ENCODE assay signal across 23 cellular contexts in the genomic region with DNA sequence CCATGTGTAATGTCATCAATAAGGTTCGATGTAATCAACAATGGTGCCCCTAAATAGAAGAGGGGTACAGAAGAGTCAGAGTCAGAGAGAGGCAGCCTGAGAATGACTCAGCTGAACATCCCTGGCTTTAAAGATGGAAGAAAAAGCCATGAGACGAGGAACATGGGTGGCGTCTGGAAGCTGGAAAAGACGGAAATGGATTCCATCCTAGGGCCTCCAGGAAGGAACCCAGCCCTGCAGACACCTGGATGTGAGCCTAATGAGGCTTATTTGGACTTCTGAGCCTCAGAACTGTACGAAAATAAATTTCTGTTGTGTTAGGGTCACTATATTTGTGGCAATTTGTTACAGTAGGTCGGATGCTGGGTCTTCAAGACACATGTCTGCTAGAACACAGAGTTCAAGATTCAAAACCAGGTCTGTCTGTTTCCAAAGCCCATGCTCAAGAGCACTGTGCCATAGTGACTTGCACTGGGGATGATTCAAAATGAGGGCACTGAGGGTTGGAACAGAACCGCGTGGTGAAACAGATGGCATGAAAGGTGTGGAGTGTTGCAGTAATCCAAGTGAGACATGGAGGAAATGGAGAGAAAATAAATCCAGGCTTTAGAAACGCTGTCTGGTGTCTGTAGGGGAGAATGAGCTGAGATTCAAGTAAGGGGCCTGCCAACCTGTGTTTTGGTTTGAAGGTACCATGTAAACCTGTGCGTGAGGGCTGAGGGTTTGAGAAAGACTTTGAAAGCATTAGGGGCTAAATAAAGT.
"Had no signal": no experiment of that assay in that cellular context is flagged by ENCODE, and none has a peak within 500 bp of the region (broad histone marks: within the 10 kb centered on the region; RNA-seq: fewer than 3 reads in every experiment).

No MANE protein-coding gene starts in this region.

- H3K27ac Mint-ChIP-seq: activated CD4-positive, alpha-beta memory T cell treated with anti-CD3 and anti-CD28 coated beads, Interleukin-2, amount 10 ng/mL, durations not matched to agents 7 days and 5 days; activated CD4-positive, alpha-beta T cell treated with anti-CD3 and anti-CD28 coated beads, Interleukin-2, amount 10 ng/mL, durations not matched to agents 7 days and 5 days; activated naive CD4-positive, alpha-beta T cell treated with anti-CD3 and anti-CD28 coated beads, Interleukin-2, amount 10 ng/mL, durations not matched to agents 7 days and 5 days; activated naive CD8-positive, alpha-beta T cell treated with anti-CD3 and anti-CD28 coated beads, Interleukin-2, amount 10 ng/mL, durations not matched to agents 7 days and 5 days; activated T-cell treated with anti-CD3 and anti-CD28 coated beads, Interleukin-2, amount 50 U/mL, for 24 hours; brain; mesothelial cell of epicardium; nephron progenitor cell; stimulated activated naive CD8-positive, alpha-beta T cell treated with anti-CD3 and anti-CD28 coated beads, Interleukin-15, Interleukin-2, amounts not matched to agents 100 ng/mL and 50 ng/mL, for 24 hours; type B pancreatic cell had no signal

- H3K27me3 Mint-ChIP-seq: activated CD4-positive, alpha-beta memory T cell treated with anti-CD3 and anti-CD28 coated beads, Interleukin-2, amount 10 ng/mL, durations not matched to agents 7 days and 5 days; activated CD4-positive, alpha-beta T cell treated with anti-CD3 and anti-CD28 coated beads, Interleukin-2, amount 10 ng/mL, durations not matched to agents 7 days and 5 days; activated naive CD4-positive, alpha-beta T cell treated with anti-CD3 and anti-CD28 coated beads, Interleukin-2, amount 10 ng/mL, durations not matched to agents 7 days and 5 days; activated naive CD8-positive, alpha-beta T cell treated with anti-CD3 and anti-CD28 coated beads, Interleukin-2, amount 10 ng/mL, durations not matched to agents 7 days and 5 days; activated T-cell treated with anti-CD3 and anti-CD28 coated beads, Interleukin-2, amount 50 U/mL, for 24 hours; stimulated activated naive CD8-positive, alpha-beta T cell treated with anti-CD3 and anti-CD28 coated beads, Interleukin-15, Interleukin-2, amounts not matched to agents 100 ng/mL and 50 ng/mL, for 24 hours; type B pancreatic cell had no signal

- H3K9me3 Mint-ChIP-seq: mesothelial cell of epicardium, nephron progenitor cell had no signal

- ATAC-seq: gastroesophageal sphincter, left colon, sciatic nerve had no signal

- H3K4me3 Mint-ChIP-seq: activated CD4-positive, alpha-beta memory T cell treated with anti-CD3 and anti-CD28 coated beads, Interleukin-2, amount 10 ng/mL, durations not matched to agents 7 days and 5 days; activated CD4-positive, alpha-beta T cell treated with anti-CD3 and anti-CD28 coated beads, Interleukin-2, amount 10 ng/mL, durations not matched to agents 7 days and 5 days; activated naive CD4-positive, alpha-beta T cell treated with anti-CD3 and anti-CD28 coated beads, Interleukin-2, amount 10 ng/mL, durations not matched to agents 7 days and 5 days; activated naive CD8-positive, alpha-beta T cell treated with anti-CD3 and anti-CD28 coated beads, Interleukin-2, amount 10 ng/mL, durations not matched to agents 7 days and 5 days; activated T-cell treated with anti-CD3 and anti-CD28 coated beads, Interleukin-2, amount 50 U/mL, for 24 hours; brain; mesothelial cell of epicardium; naive B cell; nephron progenitor cell; stimulated activated naive CD8-positive, alpha-beta T cell treated with anti-CD3 and anti-CD28 coated beads, Interleukin-15, Interleukin-2, amounts not matched to agents 100 ng/mL and 50 ng/mL, for 24 hours; type B pancreatic cell had no signal

- DNase-seq: activated CD4-positive, alpha-beta memory T cell treated with anti-CD3 and anti-CD28 coated beads, Interleukin-2, amount 10 ng/mL, durations not matched to agents 7 days and 5 days; activated CD4-positive, alpha-beta T cell treated with anti-CD3 and anti-CD28 coated beads, Interleukin-2, amount 10 ng/mL, durations not matched to agents 7 days and 5 days; activated CD4-positive, CD25-positive, alpha-beta regulatory T cell treated with anti-CD3 and anti-CD28 coated beads, Interleukin-2, amount 50 U/mL, for 72 hours; activated CD8-positive, alpha-beta memory T cell treated with anti-CD3 and anti-CD28 coated beads, Interleukin-2, amount 50 U/mL, for 48 hours; activated gamma-delta T cell; activated naive CD4-positive, alpha-beta T cell treated with anti-CD3 and anti-CD28 coated beads, Interleukin-2, amount 10 ng/mL, durations not matched to agents 7 days and 5 days; activated naive CD8-positive, alpha-beta T cell treated with anti-CD3 and anti-CD28 coated beads, Interleukin-2, amount 10 ng/mL, durations not matched to agents 7 days and 5 days; activated T-cell treated with anti-CD3 and anti-CD28 coated beads, Interleukin-2, amount 50 U/mL, for 24 hours; kidney; left colon; naive B cell; nephron progenitor cell; ovary; retina; stimulated activated CD4-positive, alpha-beta T cell treated with anti-CD3 and anti-CD28 coated beads, Interleukin-12 subunit alpha, Interleukin-12 subunit beta, amount 100 ng/mL, for 4 hours; stimulated activated CD4-positive, alpha-beta T cell treated with anti-CD3 and anti-CD28 coated beads, Interleukin-4, amount 100 ng/mL, for 1 hour; uterus had no signal

- H3K4me1 Mint-ChIP-seq: activated CD4-positive, alpha-beta memory T cell treated with anti-CD3 and anti-CD28 coated beads, Interleukin-2, amount 10 ng/mL, durations not matched to agents 7 days and 5 days; activated CD4-positive, alpha-beta T cell treated with anti-CD3 and anti-CD28 coated beads, Interleukin-2, amount 10 ng/mL, durations not matched to agents 7 days and 5 days; activated naive CD4-positive, alpha-beta T cell treated with anti-CD3 and anti-CD28 coated beads, Interleukin-2, amount 10 ng/mL, durations not matched to agents 7 days and 5 days; activated naive CD8-positive, alpha-beta T cell treated with anti-CD3 and anti-CD28 coated beads, Interleukin-2, amount 10 ng/mL, durations not matched to agents 7 days and 5 days; naive B cell had no signal

- H3K36me3 Mint-ChIP-seq: activated naive CD4-positive, alpha-beta T cell treated with anti-CD3 and anti-CD28 coated beads, Interleukin-2, amount 10 ng/mL, durations not matched to agents 7 days and 5 days; activated naive CD8-positive, alpha-beta T cell treated with anti-CD3 and anti-CD28 coated beads, Interleukin-2, amount 10 ng/mL, durations not matched to agents 7 days and 5 days; brain; mesothelial cell of epicardium; naive B cell; type B pancreatic cell had no signal
